In the genomic region with DNA sequence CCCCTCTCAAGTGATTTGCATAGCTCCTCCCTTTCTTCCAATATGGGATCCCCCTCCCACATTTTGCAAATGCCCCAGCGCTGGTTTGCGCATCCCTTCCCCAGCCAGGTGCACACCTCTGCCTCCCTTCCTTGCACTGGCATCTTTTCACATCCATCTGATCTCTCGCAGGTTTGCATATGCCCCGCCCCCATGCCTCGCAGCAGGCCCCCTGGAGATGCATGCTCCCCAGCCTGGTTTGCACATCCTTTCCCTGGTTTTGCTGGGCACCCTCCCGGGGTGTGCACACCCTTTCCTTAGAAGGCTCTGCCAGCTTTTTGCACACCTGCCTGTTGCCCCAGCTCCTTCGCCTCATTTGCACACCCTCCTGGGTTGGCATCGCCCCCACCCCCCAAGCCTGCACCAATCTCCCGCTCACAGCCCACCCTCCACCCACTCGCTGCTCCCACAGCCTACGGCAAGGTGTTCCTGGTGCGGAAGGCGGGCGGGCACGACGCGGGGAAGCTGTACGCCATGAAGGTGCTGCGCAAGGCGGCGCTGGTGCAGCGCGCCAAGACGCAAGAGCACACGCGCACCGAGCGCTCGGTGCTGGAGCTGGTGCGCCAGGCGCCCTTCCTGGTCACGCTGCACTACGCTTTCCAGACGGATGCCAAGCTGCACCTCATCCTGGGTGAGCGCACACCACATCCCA, we compare ENCODE assay signal across 5 cellular contexts. TPM values are rescaled to one million over a fixed set of nuclear protein-coding genes. Genes with fewer than 3 reads are reported as not detected.
DNase-seq lines count a peak whose midpoint lies in the region; ATAC-seq and TF ChIP-seq lines count a peak whose summit lies in the region.

No MANE protein-coding gene starts in this region.

- DNase-seq in LNCaP clone FGC (ENCODE audit: low read depth) = peak; percentile 21
- DNase-seq in amniotic epithelial cell (ENCODE audit: low read depth) = peak; percentile 47
- DNase-seq in mucosa of descending colon = peak in 2 of 3 donors; percentile 59 to 69
- no peak for DNase-seq in glomerular visceral epithelial cell (ENCODE audit: extremely low spot score)

- peak overlapping the region; percentile 70 for H3K4me3 ChIP-seq in LNCaP clone FGC (ENCODE audit: low read depth, low read length)
- H3K4me3 ChIP-seq in mucosa of descending colon = no peak overlapping the region

- intact Hi-C loops in mucosa of descending colon (cut with DNase I, micrococcal nuclease) = no loop called here

- peaks cover 22% of the 10 kb centered on the region for H3K4me1 ChIP-seq in mucosa of descending colon (ENCODE audit: low read depth)

- H3K36me3 ChIP-seq in mucosa of descending colon (ENCODE audit: low read depth) = peaks cover 12% of the 10 kb centered on the region

- peak; percentile 12 for ATAC-seq in mucosa of descending colon
- ATAC-seq in HG03565 (IDR thresholded peaks at IDR 0.05; ENCODE audit: unreplicated experiment) = no peak

- H3K9me3 ChIP-seq in mucosa of descending colon = no peaks in the 10 kb centered on the region

- TF ChIP-seq CTCF in LNCaP clone FGC (IDR thresholded peaks at IDR 0.05; ENCODE audit: control insufficient read depth, extremely low read depth, insufficient read depth) (peak; percentile 75), mucosa of descending colon (IDR thresholded peaks at IDR 0.05) (no peak)

RNA-seq across cellular contexts. Expression of gene RPS6KA4, which starts 0.9 kb away (rescaled TPM):
- 10 to 100 TPM; 33.6 to 39.8 (median 36.5) TPM for total RNA-seq in mucosa of descending colon

RNA-seq across cellular contexts. Expression of gene CCDC88B, which starts 19.9 kb away (rescaled TPM):
- total RNA-seq in mucosa of descending colon = 10 to 100 TPM; 13.4 to 32.5 (median 28.8) TPM

RNA-seq across cellular contexts. Expression of gene PRDX5, which starts 41.9 kb away (rescaled TPM):
- total RNA-seq in mucosa of descending colon = 100 to 1,000 TPM; 159 to 512 (median 353) TPM

RNA-seq across cellular contexts. Expression of gene TRMT112, which starts 42.5 kb away (rescaled TPM):
- total RNA-seq in mucosa of descending colon = 100 to 1,000 TPM in 1 of 3 donors, 10 to 100 TPM in 2; 48.5 to 122 (median 63.5) TPM

RNA-seq across cellular contexts. Expression of gene ESRRA, which starts 54.5 kb away (rescaled TPM):
- total RNA-seq in mucosa of descending colon = 100 to 1,000 TPM; 126 to 204 (median 183) TPM
